Comparison of ENCODE assay signal across 22 cellular contexts in genomic region chr19:11425719-11426457, GRCh38. TPM values are rescaled to one million over a fixed set of nuclear protein-coding genes. Genes with fewer than 3 reads are reported as not detected.
DNase-seq lines count a peak whose midpoint lies in the region; ATAC-seq and TF ChIP-seq lines count a peak whose summit lies in the region.
"Had no signal": no experiment of that assay in that cellular context is flagged by ENCODE, and none has a peak within 500 bp of the region (broad histone marks: within the 10 kb centered on the region; RNA-seq: fewer than 3 reads in every experiment).

No MANE protein-coding gene starts in this region.

- H3K4me1 Mint-ChIP-seq in activated CD8-positive, alpha-beta T cell treated with anti-CD3 and anti-CD28 coated beads for 36 hours (ENCODE audit: low read depth) = peaks cover 25% of the 10 kb centered on the region
- H3K4me1 Mint-ChIP-seq in activated CD8-positive, alpha-beta T cell treated with anti-CD3 and anti-CD28 coated beads, Interleukin-2, amount 10 ng/mL, durations not matched to agents 7 days and 5 days (ENCODE audit: low read depth) = peaks cover 30% of the 10 kb centered on the region
- peaks cover 26 to 33% of the 10 kb centered on the region in 2 donors for H3K4me1 Mint-ChIP-seq in stimulated activated naive B cell treated with anti-CD40 and anti-IgM and Interleukin-4, amounts not matched to agents 10 μg/mL and 1 μg/mL and 100 μg/mL, for 72 hours
- H3K4me1 Mint-ChIP-seq in T-helper 2 cell treated with Interferon-gamma antibody and Interleukin-4, amounts not matched to agents 5 μg/mL and 100 μg/mL, for 36 hours (ENCODE audit: low read depth) = peaks cover 15% of the 10 kb centered on the region

- no peak for ATAC-seq in activated CD8-positive, alpha-beta T cell treated with anti-CD3 and anti-CD28 coated beads for 36 hours
- no peak for ATAC-seq in activated CD8-positive, alpha-beta T cell treated with anti-CD3 and anti-CD28 coated beads, Interleukin-2, amount 10 ng/mL, durations not matched to agents 7 days and 5 days
- ATAC-seq in stimulated activated naive B cell treated with anti-CD40 and anti-IgM and Interleukin-4, amounts not matched to agents 10 μg/mL and 1 μg/mL and 100 μg/mL, for 72 hours (replicated peaks) = no peak
- ATAC-seq: effector memory CD8-positive, alpha-beta T cell; gastroesophageal sphincter; PC-3 had no signal

- intact Hi-C loops in activated CD8-positive, alpha-beta T cell treated with anti-CD3 and anti-CD28 coated beads for 36 hours (cut with micrococcal nuclease) = no loop called here

- H3K36me3 Mint-ChIP-seq in activated CD8-positive, alpha-beta T cell treated with anti-CD3 and anti-CD28 coated beads for 36 hours (ENCODE audit: low read depth) = no peaks in the 10 kb centered on the region
- no peaks in the 10 kb centered on the region for H3K36me3 Mint-ChIP-seq in activated CD8-positive, alpha-beta T cell treated with anti-CD3 and anti-CD28 coated beads, Interleukin-2, amount 10 ng/mL, durations not matched to agents 7 days and 5 days (ENCODE audit: low read depth)
- no peaks in the 10 kb centered on the region for H3K36me3 Mint-ChIP-seq in stimulated activated naive B cell treated with anti-CD40 and anti-IgM and Interleukin-4, amounts not matched to agents 10 μg/mL and 1 μg/mL and 100 μg/mL, for 72 hours
- H3K36me3 Mint-ChIP-seq in T-helper 2 cell treated with Interferon-gamma antibody and Interleukin-4, amounts not matched to agents 5 μg/mL and 100 μg/mL, for 36 hours (ENCODE audit: low read depth) = no peaks in the 10 kb centered on the region
- H3K36me3 Mint-ChIP-seq: memory B cell had no signal

- peaks cover 31% of the 10 kb centered on the region for H3K27me3 Mint-ChIP-seq in activated CD8-positive, alpha-beta T cell treated with anti-CD3 and anti-CD28 coated beads for 36 hours
- H3K27me3 Mint-ChIP-seq in activated CD8-positive, alpha-beta T cell treated with anti-CD3 and anti-CD28 coated beads, Interleukin-2, amount 10 ng/mL, durations not matched to agents 7 days and 5 days (ENCODE audit: low read depth) = peaks cover 37% of the 10 kb centered on the region
- peaks cover 16 to 20% of the 10 kb centered on the region in 2 donors for H3K27me3 Mint-ChIP-seq in stimulated activated naive B cell treated with anti-CD40 and anti-IgM and Interleukin-4, amounts not matched to agents 10 μg/mL and 1 μg/mL and 100 μg/mL, for 72 hours
- H3K27me3 Mint-ChIP-seq in T-helper 2 cell treated with Interferon-gamma antibody and Interleukin-4, amounts not matched to agents 5 μg/mL and 100 μg/mL, for 36 hours (ENCODE audit: low read depth) = peaks cover 31% of the 10 kb centered on the region

- H3K27ac Mint-ChIP-seq in activated CD8-positive, alpha-beta T cell treated with anti-CD3 and anti-CD28 coated beads for 36 hours = no peak overlapping the region
- no peak overlapping the region for H3K27ac Mint-ChIP-seq in activated CD8-positive, alpha-beta T cell treated with anti-CD3 and anti-CD28 coated beads, Interleukin-2, amount 10 ng/mL, durations not matched to agents 7 days and 5 days
- H3K27ac Mint-ChIP-seq in stimulated activated naive B cell treated with anti-CD40 and anti-IgM and Interleukin-4, amounts not matched to agents 10 μg/mL and 1 μg/mL and 100 μg/mL, for 72 hours = peak overlapping the region; percentile 17
- H3K27ac Mint-ChIP-seq in T-helper 2 cell treated with Interferon-gamma antibody and Interleukin-4, amounts not matched to agents 5 μg/mL and 100 μg/mL, for 36 hours = no peak overlapping the region
- H3K27ac Mint-ChIP-seq: effector memory CD8-positive, alpha-beta T cell; memory B cell had no signal

- TF ChIP-seq CTCF in activated CD8-positive, alpha-beta T cell treated with anti-CD3 and anti-CD28 coated beads for 36 hours (IDR thresholded peaks at IDR 0.05) = no peak

- H3K9me3 Mint-ChIP-seq in activated CD8-positive, alpha-beta T cell treated with anti-CD3 and anti-CD28 coated beads for 36 hours = no peaks in the 10 kb centered on the region
- H3K9me3 Mint-ChIP-seq in activated CD8-positive, alpha-beta T cell treated with anti-CD3 and anti-CD28 coated beads, Interleukin-2, amount 10 ng/mL, durations not matched to agents 7 days and 5 days (ENCODE audit: insufficient read depth) = no peaks in the 10 kb centered on the region
- no peaks in the 10 kb centered on the region for H3K9me3 Mint-ChIP-seq in stimulated activated naive B cell treated with anti-CD40 and anti-IgM and Interleukin-4, amounts not matched to agents 10 μg/mL and 1 μg/mL and 100 μg/mL, for 72 hours
- peaks cover 4% of the 10 kb centered on the region for H3K9me3 Mint-ChIP-seq in T-helper 2 cell treated with Interferon-gamma antibody and Interleukin-4, amounts not matched to agents 5 μg/mL and 100 μg/mL, for 36 hours
- H3K9me3 Mint-ChIP-seq: effector memory CD8-positive, alpha-beta T cell had no signal

- CTCF ChIA-PET in activated CD8-positive, alpha-beta T cell treated with anti-CD3 and anti-CD28 coated beads for 36 hours (lab: Charles Lee) = interaction anchor here (1.0 kb wide), 1 partner anchor 10 kb away, joined by 3 read pairs; the partner anchor contains the start of gene PRKCSH
- CTCF ChIA-PET in activated CD8-positive, alpha-beta T cell treated with anti-CD3 and anti-CD28 coated beads, Interleukin-2, amount 10 ng/mL, durations not matched to agents 7 days and 5 days (lab: Charles Lee) = no interaction called here

- POLR2A ChIA-PET in activated CD8-positive, alpha-beta T cell treated with anti-CD3 and anti-CD28 coated beads for 36 hours (lab: Charles Lee) = interaction anchor here (0.8 kb wide), 1 partner anchor 19 kb away, joined by 3 read pairs; no protein-coding TSS in a partner anchor
- POLR2A ChIA-PET in activated CD8-positive, alpha-beta T cell treated with anti-CD3 and anti-CD28 coated beads, Interleukin-2, amount 10 ng/mL, durations not matched to agents 7 days and 5 days (lab: Charles Lee) = no interaction called here

- H3K4me3 Mint-ChIP-seq in activated CD8-positive, alpha-beta T cell treated with anti-CD3 and anti-CD28 coated beads for 36 hours = no peak overlapping the region
- no peak overlapping the region for H3K4me3 Mint-ChIP-seq in activated CD8-positive, alpha-beta T cell treated with anti-CD3 and anti-CD28 coated beads, Interleukin-2, amount 10 ng/mL, durations not matched to agents 7 days and 5 days
- no peak overlapping the region for H3K4me3 Mint-ChIP-seq in stimulated activated naive B cell treated with anti-CD40 and anti-IgM and Interleukin-4, amounts not matched to agents 10 μg/mL and 1 μg/mL and 100 μg/mL, for 72 hours
- no peak overlapping the region for H3K4me3 Mint-ChIP-seq in T-helper 2 cell treated with Interferon-gamma antibody and Interleukin-4, amounts not matched to agents 5 μg/mL and 100 μg/mL, for 36 hours
- H3K4me3 Mint-ChIP-seq: CD14-positive monocyte; effector memory CD8-positive, alpha-beta T cell; memory B cell had no signal

- DNase-seq in activated CD8-positive, alpha-beta T cell treated with anti-CD3 and anti-CD28 coated beads for 36 hours = peak; percentile 24
- DNase-seq in activated CD8-positive, alpha-beta T cell treated with anti-CD3 and anti-CD28 coated beads, Interleukin-2, amount 10 ng/mL, durations not matched to agents 7 days and 5 days = no peak
- DNase-seq in NCI-H774 (lab: John Stamatoyannopoulos, UW) (peak; percentile 7), LoVo (ENCODE audit: low spot score) (no peak)
- DNase-seq in stimulated activated naive B cell treated with anti-CD40 and anti-IgM and Interleukin-4, amounts not matched to agents 10 μg/mL and 1 μg/mL and 100 μg/mL, for 72 hours = no peak
- no peak for DNase-seq in T-helper 2 cell treated with Interferon-gamma antibody and Interleukin-4, amounts not matched to agents 5 μg/mL and 100 μg/mL, for 36 hours (ENCODE audit: low spot score)
- DNase-seq: activated gamma-delta T cell; brain microvascular endothelial cell; effector memory CD8-positive, alpha-beta T cell; esophagus squamous epithelium; GM23248; kidney glomerular epithelial cell; MV-4-11; NCI-H187; NCI-H2227 treated with DMSO at 0.1 percent for 48 hours; NCI-H748 treated with DMSO at 0.1 percent for 48 hours; PC-3; SIG-M5 had no signal

RNA-seq across cellular contexts. Expression of gene RGL3, which starts 6.8 kb away (rescaled TPM):
- total RNA-seq in activated CD8-positive, alpha-beta T cell treated with anti-CD3 and anti-CD28 coated beads for 36 hours = not detected
- not detected for total RNA-seq in activated CD8-positive, alpha-beta T cell treated with anti-CD3 and anti-CD28 coated beads, Interleukin-2, amount 10 ng/mL, durations not matched to agents 7 days and 5 days
- total RNA-seq: T-helper 1 cell treated with Interleukin-12 subunit alpha and Interleukin-12 subunit beta and Interleukin-4 antibody, amounts not matched to agents 30 ng/mL and 1 ng/mL, for 36 hours had no signal

RNA-seq across cellular contexts. Expression of gene ODAD3, which starts 9.0 kb away (rescaled TPM):
- total RNA-seq in activated CD8-positive, alpha-beta T cell treated with anti-CD3 and anti-CD28 coated beads for 36 hours = under 1 TPM; 0.47 to 0.70 TPM
- total RNA-seq in activated CD8-positive, alpha-beta T cell treated with anti-CD3 and anti-CD28 coated beads, Interleukin-2, amount 10 ng/mL, durations not matched to agents 7 days and 5 days = not detected
- total RNA-seq: T-helper 1 cell treated with Interleukin-12 subunit alpha and Interleukin-12 subunit beta and Interleukin-4 antibody, amounts not matched to agents 30 ng/mL and 1 ng/mL, for 36 hours had no signal

RNA-seq across cellular contexts. Expression of gene PRKCSH, which starts 9.5 kb away (rescaled TPM):
- total RNA-seq in activated CD8-positive, alpha-beta T cell treated with anti-CD3 and anti-CD28 coated beads for 36 hours = 100 to 1,000 TPM; 207 to 211 TPM
- total RNA-seq in activated CD8-positive, alpha-beta T cell treated with anti-CD3 and anti-CD28 coated beads, Interleukin-2, amount 10 ng/mL, durations not matched to agents 7 days and 5 days = 100 to 1,000 TPM; 285 to 302 TPM

RNA-seq across cellular contexts. Expression of gene EPOR, which starts 41.8 kb away (rescaled TPM):
- 1 to 10 TPM; 7.0 to 9.8 TPM for total RNA-seq in activated CD8-positive, alpha-beta T cell treated with anti-CD3 and anti-CD28 coated beads for 36 hours
- total RNA-seq in activated CD8-positive, alpha-beta T cell treated with anti-CD3 and anti-CD28 coated beads, Interleukin-2, amount 10 ng/mL, durations not matched to agents 7 days and 5 days = 1 to 10 TPM; 6.4 to 8.8 TPM

RNA-seq across cellular contexts. Expression of gene SWSAP1, which starts 51.4 kb away (rescaled TPM):
- total RNA-seq in activated CD8-positive, alpha-beta T cell treated with anti-CD3 and anti-CD28 coated beads for 36 hours = 1 to 10 TPM; 1.5 to 1.8 TPM
- 1 to 10 TPM; 3.1 to 3.4 TPM for total RNA-seq in activated CD8-positive, alpha-beta T cell treated with anti-CD3 and anti-CD28 coated beads, Interleukin-2, amount 10 ng/mL, durations not matched to agents 7 days and 5 days

Comparison
In these comparisons a context has a peak if more than half of its experiments do, and no peak if none do; other contexts are left out.
1. DNase-seq: peak in activated CD8-positive, alpha-beta T cell treated with anti-CD3 and anti-CD28 coated beads for 36 hours (single experiment) and NCI-H774 (single experiment); none in activated CD8-positive, alpha-beta T cell treated with anti-CD3 and anti-CD28 coated beads, Interleukin-2, amount 10 ng/mL, durations not matched to agents 7 days and 5 days (single experiment), stimulated activated naive B cell treated with anti-CD40 and anti-IgM and Interleukin-4, amounts not matched to agents 10 μg/mL and 1 μg/mL and 100 μg/mL, for 72 hours (single experiment), T-helper 2 cell treated with Interferon-gamma antibody and Interleukin-4, amounts not matched to agents 5 μg/mL and 100 μg/mL, for 36 hours (single experiment) and LoVo (single experiment).